In genomic region chr13:48797127-48797526, GRCh38 we compare ENCODE assay signal across 26 cellular contexts.
"Had no signal": no experiment of that assay in that cellular context is flagged by ENCODE, and none has a peak within 500 bp of the region (broad histone marks: within the 10 kb centered on the region; RNA-seq: fewer than 3 reads in every experiment).

No MANE protein-coding gene starts in this region.

- H3K4me3 Mint-ChIP-seq: effector memory CD8-positive, alpha-beta T cell; naive thymus-derived CD8-positive, alpha-beta T cell; nephron progenitor cell; stimulated activated effector memory CD8-positive, alpha-beta T cell treated with anti-CD3 and anti-CD28 coated beads, Interleukin-12 subunit alpha, Interleukin-12 subunit beta, amount 100 ng/mL, for 72 hours; type B pancreatic cell had no signal

- H3K9me3 ChIP-seq: heart right ventricle, left lung, neutrophil, right atrium auricular region, stomach, thyroid gland had no signal

- H3K4me3 ChIP-seq: heart right ventricle, left lung, right atrium auricular region, smooth muscle cell, stomach, thyroid gland had no signal

- H3K79me2 ChIP-seq: parathyroid adenoma had no signal

- H3K9me3 Mint-ChIP-seq: effector memory CD8-positive, alpha-beta T cell; stimulated activated effector memory CD8-positive, alpha-beta T cell treated with anti-CD3 and anti-CD28 coated beads, Interleukin-12 subunit alpha, Interleukin-12 subunit beta, amount 100 ng/mL, for 72 hours; type B pancreatic cell had no signal

- H3K27me3 Mint-ChIP-seq: type B pancreatic cell had no signal

- DNase-seq: cerebellar nuclear complex; cortex of kidney; effector memory CD8-positive, alpha-beta T cell; erythroblast; foreskin melanocyte; glutamatergic neuron; heart right ventricle; hippocampal formation; left cardiac atrium; left lung; mesenchymal stem cell; naive thymus-derived CD8-positive, alpha-beta T cell; nephron progenitor cell; stimulated activated CD4-positive, alpha-beta T cell treated with anti-CD3 and anti-CD28 coated beads, Interleukin-12 subunit alpha, Interleukin-12 subunit beta, amount 100 ng/mL, for 4 hours; stimulated activated CD4-positive, alpha-beta T cell treated with anti-CD3 and anti-CD28 coated beads, Interleukin-1b, Interleukin-23, amount 100 ng/mL, for 48 hours; stimulated activated CD4-positive, alpha-beta T cell treated with anti-CD3 and anti-CD28 coated beads, Interleukin-4, amount 100 ng/mL, for 1 hour; stimulated activated naive CD4-positive, alpha-beta T cell treated with Interleukin-2 at 50 U/mL for 16 hours; stomach; thyroid gland had no signal

- H3K4me1 ChIP-seq: left lung, parathyroid adenoma, right atrium auricular region, stomach, thyroid gland had no signal

- H3K27me3 ChIP-seq: heart right ventricle, left lung, neutrophil, right atrium auricular region, stomach, thyroid gland had no signal

- H3K36me3 Mint-ChIP-seq: naive thymus-derived CD8-positive, alpha-beta T cell; stimulated activated effector memory CD8-positive, alpha-beta T cell treated with anti-CD3 and anti-CD28 coated beads, Interleukin-12 subunit alpha, Interleukin-12 subunit beta, amount 100 ng/mL, for 72 hours; type B pancreatic cell had no signal

- H3K4me2 ChIP-seq: smooth muscle cell had no signal

- H3K9ac ChIP-seq: parathyroid adenoma had no signal

- H2AFZ ChIP-seq: parathyroid adenoma had no signal

- ATAC-seq: effector memory CD8-positive, alpha-beta T cell; heart right ventricle; left cardiac atrium; left lung; naive thymus-derived CD8-positive, alpha-beta T cell; sciatic nerve had no signal

- H3K36me3 ChIP-seq: heart right ventricle, left lung, neutrophil, right atrium auricular region, stomach, thyroid gland had no signal

- H3K27ac Mint-ChIP-seq: effector memory CD8-positive, alpha-beta T cell; naive thymus-derived CD8-positive, alpha-beta T cell; nephron progenitor cell; stimulated activated effector memory CD8-positive, alpha-beta T cell treated with anti-CD3 and anti-CD28 coated beads, Interleukin-12 subunit alpha, Interleukin-12 subunit beta, amount 100 ng/mL, for 72 hours; type B pancreatic cell had no signal

- H3K4me1 Mint-ChIP-seq: naive thymus-derived CD8-positive, alpha-beta T cell; nephron progenitor cell had no signal

- H3K27ac ChIP-seq: heart right ventricle, left lung, neutrophil, parathyroid adenoma, right atrium auricular region, stomach, thyroid gland had no signal
